In genomic region chr10:125164421-125164820, GRCh38 we compare ENCODE assay signal across 28 cellular contexts.
"Had no signal": no experiment of that assay in that cellular context is flagged by ENCODE, and none has a peak within 500 bp of the region (broad histone marks: within the 10 kb centered on the region; RNA-seq: fewer than 3 reads in every experiment).

No MANE protein-coding gene starts in this region.

- H3K4me3 ChIP-seq: body of pancreas, dorsolateral prefrontal cortex, gastrocnemius medialis, psoas muscle, stomach, thyroid gland, upper lobe of right lung had no signal

- H3K4me1 Mint-ChIP-seq: memory B cell had no signal

- DNase-seq: activated CD4-positive, alpha-beta T cell treated with anti-CD3 and anti-CD28 coated beads for 4 hours; activated CD4-positive, alpha-beta T cell treated with anti-CD3 and anti-CD28 coated beads, Interleukin-2, amount 50 U/mL, for 4 hours; activated naive CD4-positive, alpha-beta T cell treated with Interleukin-2 at 50 U/mL for 16 hours; activated T-cell treated with anti-CD3 and anti-CD28 coated beads for 4 hours; activated T-cell treated with anti-CD3 and anti-CD28 coated beads, Interleukin-2, amount 50 U/mL, for 72 hours; anterior cingulate cortex; body of pancreas; dorsolateral prefrontal cortex; effector memory CD4-positive, alpha-beta T cell; erythroblast; gastrocnemius medialis; hippocampal formation; kidney; left colon; midbrain; naive thymus-derived CD4-positive, alpha-beta T cell; psoas muscle; stimulated activated CD4-positive, alpha-beta T cell treated with anti-CD3 and anti-CD28 coated beads, Interleukin-15, amount 100 ng/mL, for 24 hours; stimulated activated CD4-positive, alpha-beta T cell treated with anti-CD3 and anti-CD28 coated beads, Interleukin-2, amount 100 ng/mL, for 24 hours; stimulated activated naive B cell treated with anti-CD40 and anti-IgM and Interleukin-4, amounts not matched to agents 10 μg/mL and 1 μg/mL and 100 μg/mL, for 72 hours; stomach; T-cell; thyroid gland; upper lobe of right lung had no signal

- H3K27me3 ChIP-seq: body of pancreas, dorsolateral prefrontal cortex, gastrocnemius medialis, stomach, thyroid gland, upper lobe of right lung had no signal

- H3K9me3 Mint-ChIP-seq: activated T-cell treated with anti-CD3 and anti-CD28 coated beads, Interleukin-2, amount 50 U/mL, for 72 hours; stimulated activated naive B cell treated with anti-CD40 and anti-IgM and Interleukin-4, amounts not matched to agents 10 μg/mL and 1 μg/mL and 100 μg/mL, for 72 hours; T-cell had no signal

- H3K27ac Mint-ChIP-seq: activated naive CD8-positive, alpha-beta T cell; activated T-cell treated with anti-CD3 and anti-CD28 coated beads, Interleukin-2, amount 50 U/mL, for 72 hours; memory B cell; naive thymus-derived CD4-positive, alpha-beta T cell; stimulated activated naive B cell treated with anti-CD40 and anti-IgM and Interleukin-4, amounts not matched to agents 10 μg/mL and 1 μg/mL and 100 μg/mL, for 72 hours; T-cell had no signal

- H3K9ac ChIP-seq: parathyroid adenoma had no signal

- H3K36me3 Mint-ChIP-seq: activated naive CD8-positive, alpha-beta T cell; memory B cell; stimulated activated naive B cell treated with anti-CD40 and anti-IgM and Interleukin-4, amounts not matched to agents 10 μg/mL and 1 μg/mL and 100 μg/mL, for 72 hours; T-cell had no signal

- H3K4me3 Mint-ChIP-seq: activated naive CD8-positive, alpha-beta T cell; activated T-cell treated with anti-CD3 and anti-CD28 coated beads, Interleukin-2, amount 50 U/mL, for 72 hours; memory B cell; stimulated activated naive B cell treated with anti-CD40 and anti-IgM and Interleukin-4, amounts not matched to agents 10 μg/mL and 1 μg/mL and 100 μg/mL, for 72 hours; T-cell had no signal

- H3K27ac ChIP-seq: body of pancreas, dorsolateral prefrontal cortex, gastrocnemius medialis, parathyroid adenoma, psoas muscle, stomach, thyroid gland, upper lobe of right lung, VCaP had no signal

- H3K9me3 ChIP-seq: body of pancreas, gastrocnemius medialis, psoas muscle, stomach, thyroid gland, upper lobe of right lung had no signal

- H3K36me3 ChIP-seq: gastrocnemius medialis, stomach, thyroid gland, upper lobe of right lung had no signal
